Comparison of ENCODE assay signal across 14 cellular contexts in the genomic region with DNA sequence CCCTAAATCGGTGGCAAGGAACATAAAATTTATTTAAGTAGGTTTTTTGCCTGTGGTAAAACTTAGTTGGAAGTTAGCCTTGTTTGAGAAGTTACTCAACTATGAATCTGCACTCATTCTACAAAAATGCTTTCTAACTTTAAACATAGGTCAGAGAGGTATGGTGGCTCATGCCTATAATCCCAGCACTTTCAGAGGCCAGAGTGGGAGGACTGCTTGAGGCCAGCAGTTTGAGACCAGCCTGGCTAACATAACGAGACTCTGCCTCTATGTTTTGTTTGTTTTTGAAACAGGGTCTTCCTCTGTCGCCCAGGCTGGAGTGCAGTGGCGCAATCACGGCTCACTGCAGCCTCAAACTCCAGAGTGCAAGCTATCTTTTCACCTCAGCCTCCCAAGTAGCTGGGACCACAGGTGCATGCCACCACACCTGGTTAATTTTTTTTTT. TPM values are rescaled to one million over a fixed set of nuclear protein-coding genes. Genes with fewer than 3 reads are reported as not detected.
A peak's percentile ranks its signal among the peaks of the same experiment; 100 is the strongest.
DNase-seq lines count a peak whose midpoint lies in the region; ATAC-seq, FAIRE-seq and TF ChIP-seq lines count a peak whose summit lies in the region.
"Had no signal": no experiment of that assay in that cellular context is flagged by ENCODE, and none has a peak within 500 bp of the region (broad histone marks: within the 10 kb centered on the region; RNA-seq: fewer than 3 reads in every experiment).

No MANE protein-coding gene starts in this region.

- H4K91ac ChIP-seq in neuronal stem cell (ENCODE audit: low read depth, low read length, poor library complexity) = no peak overlapping the region

- H2BK15ac ChIP-seq in neuronal stem cell (ENCODE audit: low read length) = no peak overlapping the region

- peaks cover 9% of the 10 kb centered on the region; the same call in 1 of the 2 replicates for H3K4me1 ChIP-seq in HUES48 (ENCODE audit: control insufficient read depth, insufficient read depth, low read length)
- peaks cover 0 to 4% of the 10 kb centered on the region in 2 donors for H3K4me1 ChIP-seq in neuronal stem cell (ENCODE audit: control insufficient read depth in 2 of 2, insufficient read depth in 1 of 2, low read depth in 1 of 2, low read length in 2 of 2)
- H3K4me1 ChIP-seq in tibial artery = no peaks in the 10 kb centered on the region

- no peak for TF ChIP-seq CTCF in bronchial epithelial cell (IDR thresholded peaks at IDR 0.05; ENCODE audit: insufficient read depth, low read length, severe bottlenecking)
- no peak for TF ChIP-seq CTCF in tibial artery (IDR thresholded peaks at IDR 0.05)

- WGBS in neuronal stem cell (ENCODE audit: extremely low coverage in 2 of 2, insufficient read length in 2 of 2, insufficient replicate concordance in 1 of 2), 2 donors = no CpG with 5 or more reads among the region's 5 CpGs

- H3K27ac ChIP-seq in HUES48 (ENCODE audit: low read depth, low read length) (no peak overlapping the region), neuronal stem cell (replicated peaks; ENCODE audit: low read length) (peak overlapping the region; percentile 54), tibial artery (no peak overlapping the region)
- H3K27ac ChIP-seq: SK-N-MC, thoracic aorta had no signal

- no peak overlapping the region for H2BK120ac ChIP-seq in neuronal stem cell (ENCODE audit: low read depth, low read length)

- H3K9ac ChIP-seq in HUES48 (ENCODE audit: low read depth, low read length) (peak overlapping the region; percentile 21; the same call in 1 of the 2 replicates), neuronal stem cell (ENCODE audit: low read depth, low read length, poor library complexity) (no peak overlapping the region)

- H3K79me1 ChIP-seq in neuronal stem cell (ENCODE audit: low read depth, low read length) = no peaks in the 10 kb centered on the region

- H2AK5ac ChIP-seq in neuronal stem cell (ENCODE audit: low read depth, low read length) = no peak overlapping the region

- no peak overlapping the region for H3K4me2 ChIP-seq in neuronal stem cell (ENCODE audit: insufficient read depth, low read length, poor library complexity, severe bottlenecking)

- H3K9me3 ChIP-seq in HUES48 (ENCODE audit: control insufficient read depth, insufficient read depth, low read length) = no peaks in the 10 kb centered on the region
- no peaks in the 10 kb centered on the region for H3K9me3 ChIP-seq in neuronal stem cell (replicated peaks in 1 of 2; ENCODE audit: control insufficient read depth in 2 of 2, insufficient read depth in 1 of 2, low read depth in 1 of 2, low read length in 2 of 2)
- H3K9me3 ChIP-seq in tibial artery = no peaks in the 10 kb centered on the region
- H3K9me3 ChIP-seq: thoracic aorta had no signal

- FAIRE-seq in bronchial epithelial cell (lab: Jason Lieb, UNC) = no peak
- FAIRE-seq: keratinocyte had no signal

- peak; percentile 48 for DNase-seq in AG20443 (ENCODE audit: low spot score)
- peak; percentile 8 for DNase-seq in bronchial epithelial cell (ENCODE audit: low read depth)
- no peak for DNase-seq in neuronal stem cell (ENCODE audit: low spot score)
- DNase-seq in activated T-cell treated with anti-CD3 and anti-CD28 coated beads for 4 hours = no peak
- no peak for DNase-seq in activated CD4-positive, CD25-positive, alpha-beta regulatory T cell (lab: John Stamatoyannopoulos, UW)
- no peak for DNase-seq in tibial artery
- DNase-seq: activated effector memory CD4-positive, alpha-beta T cell treated with anti-CD3 and anti-CD28 coated beads, Interleukin-2, amount 50 U/mL, for 16 hours; CD4-positive, alpha-beta T cell; NCI-H1048 had no signal

- no peak overlapping the region for H2BK5ac ChIP-seq in neuronal stem cell (ENCODE audit: low read length)

- H3K23ac ChIP-seq in neuronal stem cell (ENCODE audit: low read depth, low read length, poor library complexity) = no peak overlapping the region

- H3K14ac ChIP-seq in neuronal stem cell (ENCODE audit: low read length) = no peak overlapping the region

- no peaks in the 10 kb centered on the region for H3K27me3 ChIP-seq in HUES48 (ENCODE audit: control insufficient read depth, insufficient read depth, low read length)
- no peaks in the 10 kb centered on the region for H3K27me3 ChIP-seq in bronchial epithelial cell (ENCODE audit: control insufficient read depth, insufficient read depth, low read length)
- H3K27me3 ChIP-seq in neuronal stem cell (ENCODE audit: control insufficient read depth in 3 of 3, insufficient read depth in 3 of 3, low read depth in 1 of 3, low read length in 3 of 3) = no peaks in the 10 kb centered on the region
- H3K27me3 ChIP-seq in tibial artery = no peaks in the 10 kb centered on the region

- H4K8ac ChIP-seq in neuronal stem cell (ENCODE audit: low read depth, low read length) = no peak overlapping the region

- H3K18ac ChIP-seq in neuronal stem cell (ENCODE audit: low read length) = no peak overlapping the region

- no peak for ATAC-seq in HG02763 (IDR thresholded peaks at IDR 0.05; ENCODE audit: unreplicated experiment)

- H2AFZ ChIP-seq in neuronal stem cell (ENCODE audit: low read length) = no peak overlapping the region

- 0 out of 2 replicates have a peak, but pooled peaks cover 2% of the 10 kb centered on the region for H3K36me3 ChIP-seq in HUES48 (ENCODE audit: control insufficient read depth, insufficient read depth, low read length)
- no peaks in the 10 kb centered on the region for H3K36me3 ChIP-seq in bronchial epithelial cell (ENCODE audit: control insufficient read depth, insufficient read depth, low read length)
- peaks cover 3 to 7% of the 10 kb centered on the region in 2 donors for H3K36me3 ChIP-seq in neuronal stem cell (replicated peaks in 1 of 2; ENCODE audit: control insufficient read depth in 2 of 2, insufficient read depth in 2 of 2, low read length in 2 of 2)
- no peaks in the 10 kb centered on the region for H3K36me3 ChIP-seq in tibial artery
- H3K36me3 ChIP-seq: thoracic aorta had no signal

- H3K4me3 ChIP-seq in HUES48 (ENCODE audit: low read depth, low read length) (no peak overlapping the region), bronchial epithelial cell (ENCODE audit: low read depth, low read length) (no peak overlapping the region), neuronal stem cell (ENCODE audit: low read length in 2 of 2) (no peak overlapping the region), tibial artery (no peak overlapping the region)
- H3K4me3 ChIP-seq: SK-N-MC, thoracic aorta had no signal

- intact Hi-C loops in tibial artery (cut with DNase I; ENCODE audit: low total_unique reads) = no loop called here

- no peak overlapping the region for H2BK12ac ChIP-seq in neuronal stem cell (ENCODE audit: low read length)

- no peak overlapping the region for H3K4ac ChIP-seq in neuronal stem cell (ENCODE audit: low read length)

RNA-seq across cellular contexts. Expression of a gene that starts 16.2 kb away (rescaled TPM):
- total RNA-seq in bronchial epithelial cell = 1.5 and 1.6 TPM in 2 replicates
- polyA plus RNA-seq in neuronal stem cell (2013, experiment 1 of 2) = 26.2 TPM
- polyA plus RNA-seq in neuronal stem cell (2013, experiment 2 of 2) = 26.0 TPM

RNA-seq across cellular contexts. Expression of a gene that starts 42.0 kb away (rescaled TPM):
- total RNA-seq in bronchial epithelial cell = 37.6 and 40.0 TPM in 2 replicates
- polyA plus RNA-seq in neuronal stem cell (2013, experiment 1 of 2) = 15.9 TPM
- 15.4 TPM for polyA plus RNA-seq in neuronal stem cell (2013, experiment 2 of 2)

RNA-seq across cellular contexts. Expression of a gene that starts 42.3 kb away (rescaled TPM):
- total RNA-seq in bronchial epithelial cell = 16.9 and 28.2 TPM in 2 replicates
- polyA plus RNA-seq in neuronal stem cell (2013, experiment 1 of 2) = 16.2 TPM
- polyA plus RNA-seq in neuronal stem cell (2013, experiment 2 of 2) = 15.3 TPM

Comparison
In these comparisons a context has a peak if more than half of its experiments do, and no peak if none do; other contexts are left out.
1. DNase-seq: peak in AG20443 (single experiment) and bronchial epithelial cell (single experiment); none in neuronal stem cell (single experiment), activated T-cell treated with anti-CD3 and anti-CD28 coated beads for 4 hours (single experiment), activated CD4-positive, CD25-positive, alpha-beta regulatory T cell (0 of 4) and tibial artery (0 of 2).